In genomic region chr7:135558337-135558767, GRCh38 we compare ENCODE assay signal across 8 cellular contexts. TPM values are rescaled to one million over a fixed set of nuclear protein-coding genes. Genes with fewer than 3 reads are reported as not detected.
A peak's percentile ranks its signal among the peaks of the same experiment; 100 is the strongest.
DNase-seq lines count a peak whose midpoint lies in the region; ATAC-seq and TF ChIP-seq lines count a peak whose summit lies in the region.

No MANE protein-coding gene starts in this region.

- H3K36me3 ChIP-seq in MM.1S (replicated peaks; ENCODE audit: insufficient read depth, low read length) = no peaks in the 10 kb centered on the region
- no peaks in the 10 kb centered on the region for H3K36me3 ChIP-seq in upper lobe of right lung

- H3K36me3 Mint-ChIP-seq in activated naive CD4-positive, alpha-beta T cell treated with anti-CD3 and anti-CD28 coated beads, Interleukin-2, amount 50 U/mL, for 72 hours = peaks cover 0 to 16% of the 10 kb centered on the region in 2 donors

- peak; percentile 72 to 79 for ATAC-seq in activated naive CD4-positive, alpha-beta T cell treated with anti-CD3 and anti-CD28 coated beads, Interleukin-2, amount 50 U/mL, for 72 hours
- ATAC-seq in upper lobe of right lung = peak; percentile 83

- peak overlapping the region; percentile 87 for H2AFZ ChIP-seq in MM.1S (ENCODE audit: low read length)

- H4K20me1 ChIP-seq in MM.1S (ENCODE audit: insufficient read depth, low read length) = peaks cover 18% of the 10 kb centered on the region; the same call in 1 of the 2 replicates

- H3K4me1 ChIP-seq in MM.1S (ENCODE audit: low read length) (peaks cover 15% of the 10 kb centered on the region; the same call in 1 of the 2 replicates), upper lobe of right lung (peaks cover 9% of the 10 kb centered on the region)

- TF ChIP-seq CTCF in GM10266 (IDR thresholded peaks at IDR 0.05; ENCODE audit: control insufficient read depth, insufficient read depth, low read depth, missing control alignments) (peak; percentile 59), MM.1S (IDR thresholded peaks at IDR 0.05; ENCODE audit: low read length) (peak; percentile 77), upper lobe of right lung (IDR thresholded peaks at IDR 0.05) (peak; percentile 56)

- intact Hi-C loops in head of caudate nucleus (cut with DNase I) = loop anchor here (5.0 kb wide), 2 partner anchors 46 to 276 kb away; partner anchors contain the start of gene CNOT4
- intact Hi-C loops in upper lobe of right lung (cut with DNase I) = no loop called here

- CTCF ChIA-PET in HEK293T (lab: Yijun Ruan, JAX) = no interaction called here

- H3K27ac Mint-ChIP-seq in activated naive CD4-positive, alpha-beta T cell treated with anti-CD3 and anti-CD28 coated beads, Interleukin-2, amount 50 U/mL, for 72 hours = no peak overlapping the region

- H3K4me2 ChIP-seq in MM.1S (ENCODE audit: low read depth, low read length) = peak overlapping the region; percentile 59

- H3F3A ChIP-seq in MM.1S (ENCODE audit: insufficient read depth, low read length) = peaks cover 11% of the 10 kb centered on the region

- H3K4me3 ChIP-seq in MM.1S (ENCODE audit: low read length) = peak overlapping the region; percentile 91
- H3K4me3 ChIP-seq in upper lobe of right lung = peak overlapping the region; percentile 94

- peak; percentile 71 for DNase-seq in GM10266 (ENCODE audit: extremely low spot score)
- DNase-seq in HEK293T (ENCODE audit: extremely low spot score) = peak; percentile 75
- peak; percentile 89 for DNase-seq in MM.1S
- DNase-seq in SK-MEL-5 (ENCODE audit: low read depth, low spot score) = peak; percentile 74
- DNase-seq in activated naive CD4-positive, alpha-beta T cell treated with anti-CD3 and anti-CD28 coated beads, Interleukin-2, amount 50 U/mL, for 72 hours (ENCODE audit: low spot score in 2 of 2) = peak; percentile 56 to 72
- peak; percentile 16 to 81 (median 58) for DNase-seq in head of caudate nucleus
- peak; percentile 78 for DNase-seq in pons (ENCODE audit: low spot score)
- peak; percentile 66 for DNase-seq in upper lobe of right lung

- peak overlapping the region; percentile 92 for H3K9ac ChIP-seq in MM.1S (ENCODE audit: low read length)

- H3K27me3 ChIP-seq in MM.1S (replicated peaks; ENCODE audit: insufficient read depth, low read length) (no peaks in the 10 kb centered on the region), upper lobe of right lung (no peaks in the 10 kb centered on the region)

- H3K9me3 Mint-ChIP-seq in activated naive CD4-positive, alpha-beta T cell treated with anti-CD3 and anti-CD28 coated beads, Interleukin-2, amount 50 U/mL, for 72 hours = no peaks in the 10 kb centered on the region

- H3K9me3 ChIP-seq in MM.1S (replicated peaks; ENCODE audit: insufficient read depth, low read length) (no peaks in the 10 kb centered on the region), upper lobe of right lung (no peaks in the 10 kb centered on the region)

- in situ Hi-C loops in SK-MEL-5 (cut with HindIII; ENCODE audit: low pct_unique_long_range_greater_than_20kb, low sequenced_read_pairs) = no loop called here

- peaks cover 57% of the 10 kb centered on the region for H3K79me2 ChIP-seq in MM.1S (ENCODE audit: low read length)

- H3K9me2 ChIP-seq in MM.1S (replicated peaks; ENCODE audit: insufficient read depth, low read length) = no peaks in the 10 kb centered on the region

- POLR2A ChIA-PET in HEK293T (lab: Yijun Ruan, JAX) = interaction anchor here (0.6 to 1.2 kb wide), 8 partner anchors 15 to 1101 kb away, joined by 3 to 4 read pairs (median 3); no protein-coding TSS in a partner anchor

- peak overlapping the region; percentile 81 for H3K27ac ChIP-seq in MM.1S (ENCODE audit: low read length)
- peak overlapping the region; percentile 99 for H3K27ac ChIP-seq in upper lobe of right lung

TF ChIP-seq in HEK293T, 16 proteins besides CTCF, POLR2A, EP300 and RAD21:
- TF ChIP-seq FOXM1 (IDR thresholded peaks at IDR 0.05; ENCODE audit: borderline replicate concordance) = no peak
- TF ChIP-seq, protein P1, sequence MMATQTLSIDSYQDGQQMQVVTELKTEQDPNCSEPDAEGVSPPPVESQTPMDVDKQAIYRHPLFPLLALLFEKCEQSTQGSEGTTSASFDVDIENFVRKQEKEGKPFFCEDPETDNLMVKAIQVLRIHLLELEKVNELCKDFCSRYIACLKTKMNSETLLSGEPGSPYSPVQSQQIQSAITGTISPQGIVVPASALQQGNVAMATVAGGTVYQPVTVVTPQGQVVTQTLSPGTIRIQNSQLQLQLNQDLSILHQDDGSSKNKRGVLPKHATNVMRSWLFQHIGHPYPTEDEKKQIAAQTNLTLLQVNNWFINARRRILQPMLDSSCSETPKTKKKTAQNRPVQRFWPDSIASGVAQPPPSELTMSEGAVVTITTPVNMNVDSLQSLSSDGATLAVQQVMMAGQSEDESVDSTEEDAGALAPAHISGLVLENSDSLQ (IDR thresholded peaks at IDR 0.05) = peak; percentile 72
- TF ChIP-seq FOXK2 (IDR thresholded peaks at IDR 0.05) = no peak
- no peak for TF ChIP-seq NFRKB (IDR thresholded peaks at IDR 0.05)
- no peak for TF ChIP-seq SP1 (IDR thresholded peaks at IDR 0.05)
- TF ChIP-seq ELF4 (IDR thresholded peaks at IDR 0.05) = peak; percentile 20; the same call in 1 of the 2 replicates

RNA-seq across cellular contexts. Expression of gene NUP205, which starts 0.6 kb away (rescaled TPM):
- 121 and 138 TPM in 2 replicates for total RNA-seq in SK-MEL-5 (2014; rRNA removed; shearing (Covaris generic))
- polyA plus RNA-seq in SK-MEL-5 (2015; cell fraction: cytosol; rRNA removed) = 69.2 and 91.5 TPM in 2 replicates
- polyA plus RNA-seq in SK-MEL-5 (2015; cell fraction: nucleus; rRNA removed) = 151 and 170 TPM in 2 replicates
- 100 to 1,000 TPM in 1 of 2 donors, 10 to 100 TPM in 1; 61.5 to 156 TPM for total RNA-seq in activated naive CD4-positive, alpha-beta T cell treated with anti-CD3 and anti-CD28 coated beads, Interleukin-2, amount 50 U/mL, for 72 hours
- 34.3 TPM for total RNA-seq in upper lobe of right lung

RNA-seq across cellular contexts. Expression of gene CNOT4, which starts 48.5 kb away (rescaled TPM):
- total RNA-seq in SK-MEL-5 (2014; rRNA removed; shearing (Covaris generic)) = 13.6 and 14.1 TPM in 2 replicates
- polyA plus RNA-seq in SK-MEL-5 (2015; cell fraction: cytosol; rRNA removed) = 13.6 and 18.2 TPM in 2 replicates
- polyA plus RNA-seq in SK-MEL-5 (2015; cell fraction: nucleus; rRNA removed) = 17.0 and 19.9 TPM in 2 replicates
- total RNA-seq in activated naive CD4-positive, alpha-beta T cell treated with anti-CD3 and anti-CD28 coated beads, Interleukin-2, amount 50 U/mL, for 72 hours = 10 to 100 TPM; 21.7 to 25.4 TPM
- 25.8 TPM for total RNA-seq in upper lobe of right lung

Comparison
In these comparisons a context has a peak if more than half of its experiments do, and no peak if none do; other contexts are left out.
1. Peak in every context shown above with its lines: DNase-seq, ATAC-seq, H3K4me3 ChIP-seq and H3K27ac ChIP-seq.